Comparison of ENCODE assay signal across 19 cellular contexts in genomic region chr21:41643246-41643966, GRCh38.
DNase-seq lines count a peak whose midpoint lies in the region; ATAC-seq and TF ChIP-seq lines count a peak whose summit lies in the region.
"Had no signal": no experiment of that assay in that cellular context is flagged by ENCODE, and none has a peak within 500 bp of the region (broad histone marks: within the 10 kb centered on the region; RNA-seq: fewer than 3 reads in every experiment).

No MANE protein-coding gene starts in this region.

- H3K14ac ChIP-seq in IMR-90 (replicated peaks; ENCODE audit: low read depth, low read length) = peak overlapping the region; percentile 41; the same call in 1 of the 2 replicates

- H3K56ac ChIP-seq in IMR-90 (ENCODE audit: extremely low read depth, insufficient read depth, low read length) = no peak overlapping the region; the same call in 1 of the 2 replicates

- peaks cover 18% of the 10 kb centered on the region for H3K9me1 ChIP-seq in IMR-90 (ENCODE audit: insufficient read depth, low read length)

- no peaks in the 10 kb centered on the region for H3K36me3 ChIP-seq in IMR-90 (ENCODE audit: control insufficient read depth, insufficient read depth, low read length)
- no peaks in the 10 kb centered on the region for H3K36me3 ChIP-seq in mucosa of descending colon (ENCODE audit: low read depth)

- in situ Hi-C loops in IMR-90 (cut with MboI; ENCODE audit: low sequenced_read_pairs) = no loop called here

- H3K4me3 ChIP-seq in IMR-90 (ENCODE audit: insufficient read depth, low read depth, low read length) = no peak overlapping the region
- no peak overlapping the region for H3K4me3 ChIP-seq in mucosa of descending colon

- H2BK15ac ChIP-seq in IMR-90 (ENCODE audit: low read depth, low read length) = peak overlapping the region; percentile 38; the same call in 2 of the 3 replicates

- peak overlapping the region; percentile 11; the same call in 1 of the 2 replicates for H2BK20ac ChIP-seq in IMR-90 (ENCODE audit: low read depth, low read length)

- no peaks in the 10 kb centered on the region for H4K20me1 ChIP-seq in IMR-90 (ENCODE audit: insufficient read depth, low read length)

- no peak overlapping the region for H3K4ac ChIP-seq in IMR-90 (ENCODE audit: low read depth, low read length)

- peak overlapping the region; percentile 78 for H2AK5ac ChIP-seq in IMR-90 (ENCODE audit: low read depth, low read length)

- H3K4me1 ChIP-seq in IMR-90 (ENCODE audit: control insufficient read depth, insufficient read depth, low read length) (peaks cover 15% of the 10 kb centered on the region), mucosa of descending colon (ENCODE audit: low read depth) (no peaks in the 10 kb centered on the region)

- H2AK9ac ChIP-seq in IMR-90 (replicated peaks; ENCODE audit: low read depth, low read length, poor library complexity) = no peak overlapping the region

- TF ChIP-seq CTCF in IMR-90 (conservative IDR thresholded peaks at IDR 0.05; ENCODE audit: low read depth, low read length) (no peak), mucosa of descending colon (IDR thresholded peaks at IDR 0.05) (no peak)

- TF ChIP-seq RAD21 in IMR-90 (IDR thresholded peaks at IDR 0.05; ENCODE audit: low read length) = no peak

- WGBS in IMR-90 (ENCODE audit: extremely low coverage in 2 of 2, insufficient read length in 1 of 2), 2 experiments = no CpG with 5 or more reads among the region's 10 CpGs

- POLR2A ChIA-PET in IMR-90 (lab: Charles Lee; ENCODE audit: unreplicated experiment) = interaction anchor here (0.6 kb wide), 1 partner anchor 116 kb away, joined by 3 read pairs; no protein-coding TSS in a partner anchor

- no peak overlapping the region for H3K27ac ChIP-seq in IMR-90 (ENCODE audit: insufficient read depth, low read length)

- CTCF ChIA-PET in IMR-90 (lab: Yijun Ruan, JAX) = interaction anchor here (0.7 kb wide), 2 partner anchors 14 to 126 kb away, joined by 3 to 7 read pairs; no protein-coding TSS in a partner anchor

- no peaks in the 10 kb centered on the region for H3K27me3 ChIP-seq in IMR-90 (ENCODE audit: control insufficient read depth, insufficient read depth, low read length)

- H3K79me1 ChIP-seq in IMR-90 (ENCODE audit: low read depth in 1 of 2, low read length in 2 of 2) = no peaks in the 10 kb centered on the region

- peak overlapping the region; percentile 78 for H3K23ac ChIP-seq in IMR-90 (ENCODE audit: low read depth, low read length)

- no peak overlapping the region for H3K18ac ChIP-seq in IMR-90 (ENCODE audit: low read depth, low read length)

- H2AFZ ChIP-seq in IMR-90 (replicated peaks; ENCODE audit: low read length, poor library complexity) = no peak overlapping the region

- dilution Hi-C loops in IMR-90 (cut with HindIII; ENCODE audit: low sequenced_read_pairs, unreplicated experiment) = no loop called here

- H3K9ac ChIP-seq in IMR-90 (ENCODE audit: low read depth, low read length) = no peak overlapping the region

- intact Hi-C loops in IMR-90 (cut with micrococcal nuclease) (no loop called here), mucosa of descending colon (cut with DNase I, micrococcal nuclease) (no loop called here)

- no peak for TF ChIP-seq POLR2A in IMR-90 (IDR thresholded peaks at IDR 0.05; ENCODE audit: low read depth, low read length)

- H2BK120ac ChIP-seq in IMR-90 (ENCODE audit: low read depth, low read length) = peak overlapping the region; percentile 24

- no peak overlapping the region for H2BK5ac ChIP-seq in IMR-90 (ENCODE audit: low read depth, low read length, poor library complexity, severe bottlenecking)

- DNase-seq in A172 (ENCODE audit: low spot score) = peak; percentile 87
- DNase-seq in IMR-90 = no peak
- peak; percentile 77 for DNase-seq in astrocyte of the hippocampus (ENCODE audit: low read depth, low spot score)
- DNase-seq in mucosa of descending colon = no peak
- no peak for DNase-seq in NCI-H526 (lab: John Stamatoyannopoulos, UW)
- DNase-seq: activated CD4-positive, alpha-beta T cell treated with anti-CD3 and anti-CD28 coated beads for 4 hours; activated naive CD4-positive, alpha-beta T cell treated with anti-CD3 and anti-CD28 coated beads for 36 hours; GF-D8; GOT3; hippocampal formation; Kasumi-1; NCI-H1436 treated with DMSO at 0.1 percent for 48 hours; posterior cingulate gyrus; SIG-M5; stimulated activated naive CD8-positive, alpha-beta T cell treated with anti-CD3 and anti-CD28 coated beads, Interleukin-15, Interleukin-2, amounts not matched to agents 100 U/mL and 50 U/mL, for 24 hours; T-helper 9 cell had no signal

- no peak overlapping the region for H3K4me2 ChIP-seq in IMR-90 (ENCODE audit: low read depth, low read length)

- no peak overlapping the region for H4K5ac ChIP-seq in IMR-90 (ENCODE audit: low read depth, low read length)

- H3K9me3 ChIP-seq in IMR-90 (ENCODE audit: control insufficient read depth, insufficient read depth, low read length) = no peaks in the 10 kb centered on the region
- H3K9me3 ChIP-seq in mucosa of descending colon = no peaks in the 10 kb centered on the region

- H4K8ac ChIP-seq in IMR-90 (ENCODE audit: low read depth in 2 of 2, low read length in 2 of 2) = no peak overlapping the region

- no peak for ATAC-seq in IMR-90 (ENCODE audit: low read depth)
- peak; percentile 62 for ATAC-seq in mucosa of descending colon
- no peak for ATAC-seq in HG02973 (IDR thresholded peaks at IDR 0.05; ENCODE audit: unreplicated experiment)
- ATAC-seq in GM19397 (IDR thresholded peaks at IDR 0.05; ENCODE audit: unreplicated experiment) = no peak
- no peak for ATAC-seq in GM18870 (IDR thresholded peaks at IDR 0.05; ENCODE audit: unreplicated experiment)
- ATAC-seq: stimulated activated naive CD8-positive, alpha-beta T cell treated with anti-CD3 and anti-CD28 coated beads, Interleukin-15, Interleukin-2, amounts not matched to agents 100 U/mL and 50 U/mL, for 24 hours had no signal

- no peak overlapping the region for H4K91ac ChIP-seq in IMR-90 (ENCODE audit: insufficient read depth, low read depth, low read length)

- no TSS peak for BruUV-seq in IMR-90 (replicated peaks; lab: Mats Ljungman, UMichigan)

TF ChIP-seq in IMR-90, 13 proteins besides CTCF, POLR2A, EP300 and RAD21:
- TF ChIP-seq MAZ (IDR thresholded peaks at IDR 0.05; ENCODE audit: borderline replicate concordance, low read depth, low read length) = no peak
- TF ChIP-seq NFE2L2 (IDR thresholded peaks at IDR 0.05; ENCODE audit: low read depth, low read length) = no peak
- TF ChIP-seq MAFK (IDR thresholded peaks at IDR 0.05; ENCODE audit: low read depth, low read length) = no peak
- TF ChIP-seq, protein P1, sequence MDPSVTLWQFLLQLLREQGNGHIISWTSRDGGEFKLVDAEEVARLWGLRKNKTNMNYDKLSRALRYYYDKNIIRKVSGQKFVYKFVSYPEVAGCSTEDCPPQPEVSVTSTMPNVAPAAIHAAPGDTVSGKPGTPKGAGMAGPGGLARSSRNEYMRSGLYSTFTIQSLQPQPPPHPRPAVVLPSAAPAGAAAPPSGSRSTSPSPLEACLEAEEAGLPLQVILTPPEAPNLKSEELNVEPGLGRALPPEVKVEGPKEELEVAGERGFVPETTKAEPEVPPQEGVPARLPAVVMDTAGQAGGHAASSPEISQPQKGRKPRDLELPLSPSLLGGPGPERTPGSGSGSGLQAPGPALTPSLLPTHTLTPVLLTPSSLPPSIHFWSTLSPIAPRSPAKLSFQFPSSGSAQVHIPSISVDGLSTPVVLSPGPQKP (IDR thresholded peaks at IDR 0.05; ENCODE audit: borderline replicate concordance, low read depth, low read length) = no peak

Comparison
In these comparisons a context has a peak if more than half of its experiments do, and no peak if none do; other contexts are left out.
1. DNase-seq: peak in A172 (single experiment) and astrocyte of the hippocampus (single experiment); none in IMR-90 (single experiment), mucosa of descending colon (0 of 3) and NCI-H526 (0 of 2).